9 cellular contexts compared by ENCODE assay signal in genomic region chr3:114214542-114215341, GRCh38. TPM values are rescaled to one million over a fixed set of nuclear protein-coding genes. Genes with fewer than 3 reads are reported as not detected.
DNase-seq lines count a peak whose midpoint lies in the region; ATAC-seq and TF ChIP-seq lines count a peak whose summit lies in the region.
"Had no signal": no experiment of that assay in that cellular context is flagged by ENCODE, and none has a peak within 500 bp of the region (broad histone marks: within the 10 kb centered on the region; RNA-seq: fewer than 3 reads in every experiment).

No MANE protein-coding gene starts in this region.

- H3K9me3 ChIP-seq in Caco-2 = no peaks in the 10 kb centered on the region

- intact Hi-C loops in posterior cingulate gyrus (cut with DNase I) (no loop called here), Caco-2 (cut with micrococcal nuclease; ENCODE audit: unreplicated experiment) (no loop called here)

- no peaks in the 10 kb centered on the region for H3K9me3 Mint-ChIP-seq in Caco-2 (ENCODE audit: unreplicated experiment)

- no peaks in the 10 kb centered on the region for H3K27me3 Mint-ChIP-seq in Caco-2 (ENCODE audit: insufficient read depth, unreplicated experiment)

- H3K4me1 Mint-ChIP-seq in Caco-2 (ENCODE audit: low read depth, unreplicated experiment) = no peaks in the 10 kb centered on the region

- POLR2A ChIA-PET in Caco-2 (lab: Charles Lee) = no interaction called here

- TF ChIP-seq CTCF in Caco-2 (IDR thresholded peaks at IDR 0.05; ENCODE audit: insufficient read depth in 1 of 2, low read depth in 1 of 2, low read length in 1 of 2, severe bottlenecking in 1 of 2, unreplicated experiment in 1 of 2) = no peak
- TF ChIP-seq CTCF in foreskin keratinocyte (conservative IDR thresholded peaks at IDR 0.05) = no peak

- BruUV-seq in Caco-2 (replicated peaks; lab: Mats Ljungman, UMichigan) = no TSS peak

- ATAC-seq in GM18868 (IDR thresholded peaks at IDR 0.05; ENCODE audit: unreplicated experiment) (peak; percentile 16), HG03354 (IDR thresholded peaks at IDR 0.05; ENCODE audit: poor library complexity, severe bottlenecking, unreplicated experiment) (peak; percentile 40), foreskin keratinocyte (no peak)

- no peak overlapping the region for H3K27ac Mint-ChIP-seq in Caco-2 (ENCODE audit: unreplicated experiment)

- H3K36me3 ChIP-seq in rectal smooth muscle tissue (ENCODE audit: control insufficient read depth, insufficient read depth, low read length) (no peaks in the 10 kb centered on the region), Caco-2 (ENCODE audit: control insufficient read depth, insufficient read depth, low read length) (no peaks in the 10 kb centered on the region)

- no peaks in the 10 kb centered on the region for H3K27me3 ChIP-seq in rectal smooth muscle tissue (ENCODE audit: control insufficient read depth, insufficient read depth, low read length)
- H3K27me3 ChIP-seq in Caco-2 (replicated peaks; ENCODE audit: control insufficient read depth, insufficient read depth, low read length) = no peaks in the 10 kb centered on the region
- no peaks in the 10 kb centered on the region for H3K27me3 ChIP-seq in foreskin keratinocyte

- H3K9ac ChIP-seq in rectal smooth muscle tissue (ENCODE audit: low read length) = no peak overlapping the region

- H3K4me1 ChIP-seq in rectal smooth muscle tissue (ENCODE audit: control insufficient read depth, insufficient read depth, low read length) (no peaks in the 10 kb centered on the region), Caco-2 (no peaks in the 10 kb centered on the region), foreskin keratinocyte (no peaks in the 10 kb centered on the region)

- CTCF ChIA-PET in Caco-2 (lab: Charles Lee) = no interaction called here

- H3K4me3 Mint-ChIP-seq in Caco-2 (ENCODE audit: unreplicated experiment) = no peak overlapping the region

- H3K4me3 ChIP-seq in rectal smooth muscle tissue (ENCODE audit: low read length) (peak overlapping the region; percentile 29), Caco-2 (ENCODE audit: low read depth, low read length) (no peak overlapping the region)

- H3K36me3 Mint-ChIP-seq in Caco-2 (ENCODE audit: insufficient read depth, unreplicated experiment) = no peaks in the 10 kb centered on the region

- H3K27ac ChIP-seq in rectal smooth muscle tissue (ENCODE audit: low read depth, low read length) (no peak overlapping the region), foreskin keratinocyte (no peak overlapping the region)

- DNase-seq in brain pericyte (ENCODE audit: low read depth, low spot score) = peak; percentile 88
- no peak for DNase-seq in posterior cingulate gyrus
- no peak for DNase-seq in Caco-2
- DNase-seq in foreskin keratinocyte = no peak
- DNase-seq in GOT3 (lab: John Stamatoyannopoulos, UW) = no peak

RNA-seq across cellular contexts. Expression of gene ZNF80, which starts 22.6 kb away (rescaled TPM):
- total RNA-seq in Caco-2 (2022) = not detected in 2 replicates
- not detected in 2 replicates for total RNA-seq in foreskin keratinocyte
- not detected in 2 replicates for polyA plus RNA-seq in foreskin keratinocyte
- total RNA-seq: myocyte had no signal

RNA-seq across cellular contexts. Expression of gene DRD3, which starts 35.9 kb away (rescaled TPM):
- total RNA-seq in Caco-2 (2022) (not detected in 2 replicates), foreskin keratinocyte (not detected in 2 replicates)
- polyA plus RNA-seq in foreskin keratinocyte = not detected in 2 replicates
- total RNA-seq: myocyte had no signal
